ENCODE assay signal across 15 cellular contexts in genomic region chr7:44281811-44282600, GRCh38. TPM values are rescaled to one million over a fixed set of nuclear protein-coding genes. Genes with fewer than 3 reads are reported as not detected.
DNase-seq lines count a peak whose midpoint lies in the region; ATAC-seq and TF ChIP-seq lines count a peak whose summit lies in the region.
"Had no signal": no experiment of that assay in that cellular context is flagged by ENCODE, and none has a peak within 500 bp of the region (broad histone marks: within the 10 kb centered on the region; RNA-seq: fewer than 3 reads in every experiment).

No MANE protein-coding gene starts in this region.

- no peak for TF ChIP-seq CTCF in endodermal cell (conservative IDR thresholded peaks at IDR 0.05)
- TF ChIP-seq CTCF in natural killer cell (IDR thresholded peaks at IDR 0.05), result no peak
- TF ChIP-seq CTCF in upper lobe of right lung (IDR thresholded peaks at IDR 0.05), result no peak

- peak; percentile 11 for DNase-seq in activated T-cell treated with anti-CD3 and anti-CD28 coated beads, Interleukin-2, amount 50 U/mL, for 1 hour
- DNase-seq in activated T-cell treated with anti-CD3 and anti-CD28 coated beads for 4 hours (no peak), endodermal cell (peak; percentile 38), natural killer cell (peak; percentile 11), upper lobe of right lung (peak; percentile 40), activated gamma-delta T cell treated with Interleukin-2 at 50 U/mL for 16 hours (no peak)
- DNase-seq: effector memory CD4-positive, alpha-beta T cell; foreskin melanocyte; NCI-H1436; NCI-H748 treated with DMSO at 0.1 percent for 48 hours; testis had no signal

- H3K36me3 Mint-ChIP-seq in endodermal cell (ENCODE audit: low read depth) (no peaks in the 10 kb centered on the region), natural killer cell (no peaks in the 10 kb centered on the region)

- no peak overlapping the region for H3K4me3 Mint-ChIP-seq in endodermal cell
- H3K4me3 Mint-ChIP-seq in natural killer cell, result no peak overlapping the region
- H3K4me3 Mint-ChIP-seq: IgD-negative memory B cell had no signal

- H3K4me3 ChIP-seq in endodermal cell (ENCODE audit: low read length), result no peak overlapping the region
- no peak overlapping the region for H3K4me3 ChIP-seq in upper lobe of right lung
- H3K4me3 ChIP-seq: smooth muscle cell, testis had no signal

- H3K36me3 ChIP-seq in endodermal cell (ENCODE audit: control insufficient read depth, insufficient read depth, low read length) (no peaks in the 10 kb centered on the region), upper lobe of right lung (no peaks in the 10 kb centered on the region)

- H3K27ac ChIP-seq in endodermal cell (ENCODE audit: low read depth, low read length), result no peak overlapping the region
- no peak overlapping the region for H3K27ac ChIP-seq in upper lobe of right lung
- H3K27ac ChIP-seq: testis had no signal

- H3K9me3 ChIP-seq in endodermal cell (ENCODE audit: control insufficient read depth, low read length) (no peaks in the 10 kb centered on the region), upper lobe of right lung (no peaks in the 10 kb centered on the region)
- H3K9me3 ChIP-seq: testis had no signal

- H3K4me1 ChIP-seq in endodermal cell (ENCODE audit: control insufficient read depth, insufficient read depth, low read length) (no peaks in the 10 kb centered on the region), upper lobe of right lung (no peaks in the 10 kb centered on the region)
- H3K4me1 ChIP-seq: testis had no signal

- H3K9ac ChIP-seq in endodermal cell (ENCODE audit: extremely low read depth, low read length, poor library complexity, severe bottlenecking), result no peak overlapping the region

- WGBS in endodermal cell (ENCODE audit: insufficient coverage in 1 of 2, insufficient read length in 1 of 2), 2 experiments, result 87 to 88% methylated on average over 9 to 15 of the region's 15 CpGs

- H3K9me3 Mint-ChIP-seq in endodermal cell, result no peaks in the 10 kb centered on the region
- no peaks in the 10 kb centered on the region for H3K9me3 Mint-ChIP-seq in natural killer cell
- H3K9me3 Mint-ChIP-seq: IgD-negative memory B cell had no signal

- H3K27ac Mint-ChIP-seq in endodermal cell (no peak overlapping the region), natural killer cell (no peak overlapping the region)
- H3K27ac Mint-ChIP-seq: IgD-negative memory B cell had no signal

- intact Hi-C loops in natural killer cell (cut with micrococcal nuclease) (no loop called here), upper lobe of right lung (cut with DNase I) (no loop called here)

- ATAC-seq in natural killer cell (no peak), upper lobe of right lung (no peak), GM18907 (IDR thresholded peaks at IDR 0.05; ENCODE audit: unreplicated experiment) (no peak), GM21381 (IDR thresholded peaks at IDR 0.05; ENCODE audit: unreplicated experiment) (no peak)

- no peaks in the 10 kb centered on the region for H3K27me3 ChIP-seq in endodermal cell (ENCODE audit: control insufficient read depth, insufficient read depth, low read length, poor library complexity, severe bottlenecking)
- no peaks in the 10 kb centered on the region for H3K27me3 ChIP-seq in upper lobe of right lung
- H3K27me3 ChIP-seq: testis had no signal

- no peaks in the 10 kb centered on the region for H3K4me1 Mint-ChIP-seq in endodermal cell
- H3K4me1 Mint-ChIP-seq in natural killer cell, result no peaks in the 10 kb centered on the region
- H3K4me1 Mint-ChIP-seq: IgD-negative memory B cell had no signal

- no peaks in the 10 kb centered on the region for H3K27me3 Mint-ChIP-seq in endodermal cell (ENCODE audit: insufficient read depth)
- H3K27me3 Mint-ChIP-seq in natural killer cell (ENCODE audit: low read depth in 2 of 2), result no peaks in the 10 kb centered on the region
- H3K27me3 Mint-ChIP-seq: IgD-negative memory B cell had no signal

RNA-seq across cellular contexts. Expression of gene CAMK2B, which starts 43.4 kb away (rescaled TPM):
- total RNA-seq in endodermal cell, result under 1 TPM in 1 of 2 donors, not detected in 1; 0.26 TPM
- polyA plus RNA-seq in endodermal cell (2013, experiment 1 of 2), result 0.32 TPM
- 1.6 TPM for polyA plus RNA-seq in endodermal cell (2013, experiment 2 of 2)
- under 1 TPM in 1 of 3 donors, not detected in 2; 0.70 TPM for total RNA-seq in natural killer cell
- 0.17 TPM for total RNA-seq in upper lobe of right lung
- total RNA-seq: smooth muscle cell had no signal
- polyA plus RNA-seq: IgD-negative memory B cell, smooth muscle cell had no signal

Comparison
In these comparisons a context has a peak if more than half of its experiments do, and no peak if none do; other contexts are left out.
1. DNase-seq: peak in activated T-cell treated with anti-CD3 and anti-CD28 coated beads, Interleukin-2, amount 50 U/mL, for 1 hour (single experiment), endodermal cell (single experiment), natural killer cell (single experiment) and upper lobe of right lung (single experiment); none in activated T-cell treated with anti-CD3 and anti-CD28 coated beads for 4 hours (single experiment) and activated gamma-delta T cell treated with Interleukin-2 at 50 U/mL for 16 hours (single experiment).